In genomic region chr6:28266962-28267694, GRCh38 we compare ENCODE assay signal across 8 cellular contexts. TPM values are rescaled to one million over a fixed set of nuclear protein-coding genes. Genes with fewer than 3 reads are reported as not detected.
DNase-seq lines count a peak whose midpoint lies in the region; ATAC-seq and TF ChIP-seq lines count a peak whose summit lies in the region.

Gene ZSCAN26, plus strand, starts transcription at chr6:28267143. Its CDS starts 4,777 bp downstream, at chr6:28271920.

- H3K9ac ChIP-seq in PC-3 (ENCODE audit: low read length): peak within 1 kb of the TSS; percentile 78

- peaks cover 0 to 2% of the 10 kb centered on the region in 2 donors for H3K36me3 Mint-ChIP-seq in activated T-cell treated with anti-CD3 and anti-CD28 coated beads, Interleukin-2, amount 50 U/mL, for 72 hours (ENCODE audit: insufficient read depth in 2 of 2)

- H3K4me2 ChIP-seq in PC-3 (ENCODE audit: low read length): peak within 1 kb of the TSS; percentile 82

- H3K4me1 Mint-ChIP-seq in activated T-cell treated with anti-CD3 and anti-CD28 coated beads, Interleukin-2, amount 50 U/mL, for 72 hours (ENCODE audit: low read depth): peaks cover 26% of the 10 kb centered on the region

- peak; percentile 93 for DNase-seq in DMS79 treated with DMSO at 0.1 percent for 48 hours (lab: John Stamatoyannopoulos, UW)
- peak; percentile 92 for DNase-seq in KBM-7
- DNase-seq in PC-3: peak; percentile 93
- DNase-seq in activated T-cell treated with anti-CD3 and anti-CD28 coated beads, Interleukin-2, amount 50 U/mL, for 72 hours: peak; percentile 85 to 90
- no peak for DNase-seq in esophagus squamous epithelium (lab: John Stamatoyannopoulos, UW)
- peak; percentile 71 for DNase-seq in stimulated activated CD8-positive, alpha-beta memory T cell treated with anti-CD3 and anti-CD28 coated beads, Interleukin-7, amount 100 ng/mL, for 24 hours (ENCODE audit: low read depth)

- H3K4me3 ChIP-seq in PC-3 (ENCODE audit: low read length): peak within 1 kb of the TSS; percentile 86
- H3K4me3 ChIP-seq in esophagus squamous epithelium: peak within 1 kb of the TSS; percentile 64 to 86 (median 76)
- peak within 1 kb of the TSS; percentile 80 to 94 for H3K4me3 ChIP-seq in muscle layer of duodenum (ENCODE audit: low read depth in 1 of 2, low read length in 2 of 2)

- TF ChIP-seq POLR2A in esophagus squamous epithelium (IDR thresholded peaks at IDR 0.05): peak in 2 of 4 donors; percentile 47 to 53

- intact Hi-C loops in PC-3 (cut with micrococcal nuclease): loop anchor here (1.0 to 5.0 kb wide), 4 partner anchors 15 to 135 kb away; partner anchors contain the start of genes ZKSCAN3, ZKSCAN4 and ZSCAN31
- intact Hi-C loops in esophagus squamous epithelium (cut with DNase I): no loop called here

- H3K9me2 ChIP-seq in PC-3 (replicated peaks; ENCODE audit: low read length): no peaks in the 10 kb centered on the region

- ATAC-seq in GM21723 (IDR thresholded peaks at IDR 0.05; ENCODE audit: unreplicated experiment): peak; percentile 93
- ATAC-seq in PC-3: peak; percentile 91
- peak; percentile 94 to 95 for ATAC-seq in activated T-cell treated with anti-CD3 and anti-CD28 coated beads, Interleukin-2, amount 50 U/mL, for 72 hours (replicated peaks in 1 of 2)

- H3K4me3 Mint-ChIP-seq in activated T-cell treated with anti-CD3 and anti-CD28 coated beads, Interleukin-2, amount 50 U/mL, for 72 hours: no peak within 1 kb of the TSS

- H3K79me2 ChIP-seq in PC-3 (ENCODE audit: low read length): peaks cover 25% of the 10 kb centered on the region

- CTCF ChIA-PET in PC-3 (lab: Charles Lee): interaction anchor here (0.7 to 1.6 kb wide), 2 partner anchors 89 to 116 kb away, joined by 3 to 6 read pairs; no protein-coding TSS in a partner anchor

- H3K27me3 Mint-ChIP-seq in activated T-cell treated with anti-CD3 and anti-CD28 coated beads, Interleukin-2, amount 50 U/mL, for 72 hours (ENCODE audit: low read depth): no peaks in the 10 kb centered on the region

- TSS peak; percentile 63 for BruUV-seq in PC-3 (replicated peaks; lab: Mats Ljungman, UMichigan)

- H3K36me3 ChIP-seq in PC-3 (ENCODE audit: low read depth, low read length): no peaks in the 10 kb centered on the region
- H3K36me3 ChIP-seq in esophagus squamous epithelium: peaks cover 0 to 9% (median 0%) of the 10 kb centered on the region in 3 donors
- H3K36me3 ChIP-seq in muscle layer of duodenum (ENCODE audit: control insufficient read depth in 1 of 2, insufficient read depth in 2 of 2, low read length in 2 of 2): peaks cover 4 to 5% of the 10 kb centered on the region in 2 donors

- H2AFZ ChIP-seq in PC-3 (ENCODE audit: low read length): peak within 1 kb of the TSS; percentile 93

- peaks cover 5% of the 10 kb centered on the region for H3F3A ChIP-seq in PC-3 (ENCODE audit: low read length, unreplicated experiment)

- H3K27ac Mint-ChIP-seq in activated T-cell treated with anti-CD3 and anti-CD28 coated beads, Interleukin-2, amount 50 U/mL, for 72 hours: no peak within 1 kb of the TSS

- peak within 1 kb of the TSS; percentile 48 for H3K27ac ChIP-seq in PC-3 (ENCODE audit: low read length)
- peak within 1 kb of the TSS; percentile 82 to 89 (median 84) for H3K27ac ChIP-seq in esophagus squamous epithelium
- H3K27ac ChIP-seq in muscle layer of duodenum (ENCODE audit: low read length): peak within 1 kb of the TSS; percentile 86

- H3K9me3 ChIP-seq in PC-3 (ENCODE audit: low read length) (no peaks in the 10 kb centered on the region), esophagus squamous epithelium (no peaks in the 10 kb centered on the region), muscle layer of duodenum (ENCODE audit: control insufficient read depth in 1 of 2, low read length in 2 of 2) (no peaks in the 10 kb centered on the region)

- H4K20me1 ChIP-seq in PC-3 (ENCODE audit: low read length): no peaks in the 10 kb centered on the region

- H3K9me3 Mint-ChIP-seq in activated T-cell treated with anti-CD3 and anti-CD28 coated beads, Interleukin-2, amount 50 U/mL, for 72 hours: no peaks in the 10 kb centered on the region

- WGBS in esophagus squamous epithelium, 2 donors: 0 to 2% methylated on average over 18 to 20 of the region's 32 CpGs

- POLR2A ChIA-PET in PC-3 (lab: Charles Lee; ENCODE audit: unreplicated experiment): interaction anchor here (0.5 to 1.0 kb wide), 9 partner anchors 13 to 459 kb away, joined by 3 to 8 read pairs (median 4); partner anchors contain the start of genes PGBD1 and ZSCAN31

- in situ Hi-C loops in KBM-7 (cut with MboI; ENCODE audit: low pct_unique_long_range_greater_than_20kb, low sequenced_read_pairs): no loop called here

- TF ChIP-seq CTCF in PC-3 (conservative IDR thresholded peaks at IDR 0.05; ENCODE audit: low read depth, low read length) (no peak), esophagus squamous epithelium (IDR thresholded peaks at IDR 0.05) (no peak)

- H3K27me3 ChIP-seq in PC-3 (ENCODE audit: low read length) (no peaks in the 10 kb centered on the region), esophagus squamous epithelium (no peaks in the 10 kb centered on the region), muscle layer of duodenum (ENCODE audit: low read depth, low read length) (no peaks in the 10 kb centered on the region)

- H3K4me1 ChIP-seq in PC-3 (ENCODE audit: insufficient read depth, low read length) (peaks cover 28% of the 10 kb centered on the region), esophagus squamous epithelium (peaks cover 0 to 34% (median 11%) of the 10 kb centered on the region in 3 donors), muscle layer of duodenum (ENCODE audit: control insufficient read depth in 1 of 2, insufficient read depth in 2 of 2, low read length in 2 of 2) (peaks cover 7 to 14% of the 10 kb centered on the region in 2 donors)

RNA-seq across cellular contexts. Expression of gene ZSCAN26, which starts in this region (rescaled TPM):
- total RNA-seq in PC-3 (2014; rRNA removed) (10.8 and 12.3 TPM in 2 replicates), esophagus squamous epithelium (10 to 100 TPM in 1 of 4 donors, 1 to 10 TPM in 3; 2.1 to 17.0 (median 3.4) TPM)
- 10 to 100 TPM; 10.1 to 10.7 TPM for total RNA-seq in activated T-cell treated with anti-CD3 and anti-CD28 coated beads, Interleukin-2, amount 50 U/mL, for 72 hours
